In the genomic region with DNA sequence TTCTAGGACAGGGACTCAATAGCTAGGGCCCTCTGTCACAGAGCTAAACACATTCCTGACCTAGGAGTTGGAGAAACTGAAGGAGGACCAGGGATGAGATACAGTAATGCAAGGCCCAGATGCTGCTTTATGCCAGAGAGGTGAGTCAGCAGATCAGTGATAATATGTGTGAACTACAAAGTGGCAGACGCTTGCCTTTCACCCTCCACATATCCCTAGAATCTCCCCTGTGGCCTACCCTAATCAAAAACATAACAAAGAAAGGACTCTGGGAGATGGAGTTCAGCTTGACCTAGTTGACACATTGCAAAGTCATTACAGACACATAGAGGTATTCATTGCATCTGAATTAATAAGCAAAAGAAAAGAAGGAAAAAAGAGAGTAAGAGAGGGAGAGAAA, we compare ENCODE assay signal across 17 cellular contexts.
DNase-seq lines count a peak whose midpoint lies in the region; ATAC-seq and TF ChIP-seq lines count a peak whose summit lies in the region.
"Had no signal": no experiment of that assay in that cellular context is flagged by ENCODE, and none has a peak within 500 bp of the region (broad histone marks: within the 10 kb centered on the region; RNA-seq: fewer than 3 reads in every experiment).

No MANE protein-coding gene starts in this region.

- H3K27me3 ChIP-seq in smooth muscle cell (ENCODE audit: low read depth), result peaks cover 2% of the 10 kb centered on the region
- H3K27me3 ChIP-seq: BLaER1 had no signal

- peak overlapping the region; percentile 47 for H3K4me2 ChIP-seq in smooth muscle cell
- H3K4me2 ChIP-seq: BLaER1 had no signal

- H3F3A ChIP-seq in smooth muscle cell (ENCODE audit: low read depth), result peaks cover 3% of the 10 kb centered on the region

- H3K4me1 ChIP-seq in smooth muscle cell (ENCODE audit: low read depth), result peaks cover 3% of the 10 kb centered on the region
- H3K4me1 ChIP-seq: BLaER1 had no signal

- no peak overlapping the region for H2AFZ ChIP-seq in smooth muscle cell (ENCODE audit: low read depth)

- H3K36me3 Mint-ChIP-seq in naive thymus-derived CD8-positive, alpha-beta T cell, result no peaks in the 10 kb centered on the region
- H3K36me3 Mint-ChIP-seq: CD8-positive, alpha-beta memory T cell had no signal

- ATAC-seq in naive thymus-derived CD8-positive, alpha-beta T cell, result no peak
- no peak for ATAC-seq in GM18511 (IDR thresholded peaks at IDR 0.05; ENCODE audit: unreplicated experiment)

- DNase-seq in EH (ENCODE audit: low read depth) (peak; percentile 57), RPMI7951 (ENCODE audit: low read depth) (peak; percentile 19), fibroblast of mammary gland (ENCODE audit: low read depth) (peak; percentile 26), smooth muscle cell (lab: John Stamatoyannopoulos, UW; ENCODE audit: unreplicated experiment) (no peak), GM20000 (ENCODE audit: low spot score) (no peak)
- no peak for DNase-seq in naive thymus-derived CD8-positive, alpha-beta T cell
- DNase-seq: ACHN; CD8-positive, alpha-beta memory T cell; DMS 273 treated with DMSO at 0.1 percent for 48 hours; HCEC 1CT; NCI-H1048; NCI-H2107; NCI-H345; NCI-H526 treated with DMSO at 0.1 percent for 48 hours; NK-92 treated with Interleukin-12 subunit alpha and Interleukin-12 subunit beta, amount 100 ng/mL, for 24 hours had no signal

- 0% methylated on average over 1 of the region's 1 CpG for WGBS in smooth muscle cell (ENCODE audit: low lambda C conversion rate)

- H3K9ac ChIP-seq in smooth muscle cell (ENCODE audit: low read depth), result no peak overlapping the region
- H3K9ac ChIP-seq: BLaER1 had no signal

- no peak overlapping the region for H3K27ac Mint-ChIP-seq in naive thymus-derived CD8-positive, alpha-beta T cell
- H3K27ac Mint-ChIP-seq: CD8-positive, alpha-beta memory T cell had no signal

- H3K27me3 Mint-ChIP-seq in naive thymus-derived CD8-positive, alpha-beta T cell, result peaks cover 3 to 17% (median 7%) of the 10 kb centered on the region in 5 donors

- H3K27ac ChIP-seq in smooth muscle cell (ENCODE audit: low read depth), result no peak overlapping the region
- H3K27ac ChIP-seq: BLaER1 had no signal

- no peaks in the 10 kb centered on the region for H3K79me2 ChIP-seq in smooth muscle cell (ENCODE audit: low read depth)

- no peaks in the 10 kb centered on the region for H3K9me3 ChIP-seq in smooth muscle cell (replicated peaks; ENCODE audit: low read depth)
- H3K9me3 ChIP-seq: BLaER1 had no signal

- TF ChIP-seq CTCF in fibroblast of mammary gland (conservative IDR thresholded peaks at IDR 0.05; ENCODE audit: control insufficient read depth, insufficient read depth, low read depth, low read length) (no peak), smooth muscle cell (IDR thresholded peaks at IDR 0.05; ENCODE audit: borderline replicate concordance, insufficient read depth, poor library complexity, severe bottlenecking) (no peak), GM20000 (IDR thresholded peaks at IDR 0.05; ENCODE audit: extremely low read depth, missing control alignments) (no peak)

- no peak overlapping the region for H3K4me3 ChIP-seq in fibroblast of mammary gland (ENCODE audit: control insufficient read depth, low read depth, low read length)
- no peak overlapping the region for H3K4me3 ChIP-seq in smooth muscle cell
- H3K4me3 ChIP-seq: BLaER1 had no signal

- no peaks in the 10 kb centered on the region for H3K4me1 Mint-ChIP-seq in naive thymus-derived CD8-positive, alpha-beta T cell
- H3K4me1 Mint-ChIP-seq: CD8-positive, alpha-beta memory T cell had no signal

- no peak overlapping the region for H3K4me3 Mint-ChIP-seq in naive thymus-derived CD8-positive, alpha-beta T cell
- H3K4me3 Mint-ChIP-seq: CD8-positive, alpha-beta memory T cell had no signal

- H3K36me3 ChIP-seq in smooth muscle cell (ENCODE audit: low read depth), result no peaks in the 10 kb centered on the region
- H3K36me3 ChIP-seq: BLaER1 had no signal

- POLR2A ChIA-PET in naive thymus-derived CD8-positive, alpha-beta T cell (lab: Charles Lee), result no interaction called here

- peaks cover 0 to 2% (median 0%) of the 10 kb centered on the region in 9 donors for H3K9me3 Mint-ChIP-seq in naive thymus-derived CD8-positive, alpha-beta T cell
- H3K9me3 Mint-ChIP-seq: CD8-positive, alpha-beta memory T cell had no signal

- H4K20me1 ChIP-seq in smooth muscle cell (ENCODE audit: low read depth), result no peaks in the 10 kb centered on the region
- H4K20me1 ChIP-seq: BLaER1 had no signal

Comparison
In these comparisons a context has a peak if more than half of its experiments do, and no peak if none do; other contexts are left out.
1. DNase-seq: peak in EH (single experiment), RPMI7951 (single experiment) and fibroblast of mammary gland (single experiment); none in smooth muscle cell (single experiment), GM20000 (single experiment) and naive thymus-derived CD8-positive, alpha-beta T cell (0 of 10).